Comparison of ENCODE assay signal across 13 cellular contexts in genomic region chr18:35397976-35398375, GRCh38.
"Had no signal": no experiment of that assay in that cellular context is flagged by ENCODE, and none has a peak within 500 bp of the region (broad histone marks: within the 10 kb centered on the region; RNA-seq: fewer than 3 reads in every experiment).

No MANE protein-coding gene starts in this region.

- H3K36me3 ChIP-seq: gastroesophageal sphincter, neutrophil, thyroid gland had no signal

- H3K27ac ChIP-seq: gastroesophageal sphincter, neutrophil, thyroid gland had no signal

- H3K9me3 ChIP-seq: gastroesophageal sphincter, neutrophil, thyroid gland had no signal

- H3K27me3 ChIP-seq: gastroesophageal sphincter, neutrophil, thyroid gland had no signal

- H3K4me3 ChIP-seq: gastroesophageal sphincter, thyroid gland had no signal

- H3K4me1 ChIP-seq: gastroesophageal sphincter, thyroid gland had no signal

- DNase-seq: activated CD4-positive, alpha-beta memory T cell treated with anti-CD3 and anti-CD28 coated beads, Interleukin-2, amount 10 ng/mL, durations not matched to agents 7 days and 5 days; activated CD4-positive, alpha-beta T cell treated with anti-CD3 and anti-CD28 coated beads for 1 hour; activated naive CD8-positive, alpha-beta T cell treated with anti-CD3 and anti-CD28 coated beads, Interleukin-2, amount 10 ng/mL, durations not matched to agents 7 days and 5 days; activated T-cell treated with anti-CD3 and anti-CD28 coated beads, Interleukin-2, amount 50 U/mL, for 48 hours; anterior cingulate cortex; dermis blood vessel endothelial cell; kidney; naive B cell; retina; T1000; thyroid gland had no signal

- ATAC-seq: gastroesophageal sphincter had no signal
